Comparison of ENCODE assay signal across 8 cellular contexts in genomic region chr1:212284744-212285684, GRCh38. TPM values are rescaled to one million over a fixed set of nuclear protein-coding genes. Genes with fewer than 3 reads are reported as not detected.
DNase-seq lines count a peak whose midpoint lies in the region; ATAC-seq and TF ChIP-seq lines count a peak whose summit lies in the region.

Gene PPP2R5A (plus strand): TSS chr1:212285410. CDS start chr1:212286111, 701 bp downstream.

- intact Hi-C loops in T-helper 2 cell treated with Interferon-gamma antibody and Interleukin-4, amounts not matched to agents 100 ng/mL and 5 ng/mL, for 36 hours (cut with micrococcal nuclease): loop anchor here (1.0 to 10.0 kb wide), 14 partner anchors 29 to 706 kb away; partner anchors contain the start of genes ATF3, DTL, FLVCR1 and INTS7
- intact Hi-C loops in ascending aorta (cut with DNase I) (loop anchor here (1.0 to 10.0 kb wide), 9 partner anchors 50 to 770 kb away; partner anchors contain the start of genes ATF3, DTL, INTS7 and LPGAT1), right cardiac atrium (cut with DNase I) (loop anchor here in 3 of 4 donors (5.0 to 10.0 kb wide), 4 partner anchors 130 to 213 kb away; no protein-coding TSS in a partner anchor), aorta (cut with DNase I) (loop anchor here in 1 of 2 donors (5.0 kb wide), 3 partner anchors 53 to 208 kb away; no protein-coding TSS in a partner anchor)

- H3K4me1 ChIP-seq in ascending aorta: peaks cover 3 to 20% of the 10 kb centered on the region in 2 donors
- peaks cover 2% of the 10 kb centered on the region for H3K4me1 ChIP-seq in right cardiac atrium (ENCODE audit: control insufficient read depth, insufficient read depth, low read length)
- H3K4me1 ChIP-seq in aorta (ENCODE audit: control insufficient read depth in 1 of 2, insufficient read depth in 2 of 2, low read length in 2 of 2): peaks cover 0 to 3% of the 10 kb centered on the region in 2 donors

- H3K36me3 ChIP-seq in ascending aorta (no peaks in the 10 kb centered on the region), aorta (ENCODE audit: control insufficient read depth in 1 of 2, insufficient read depth in 2 of 2, low read length in 1 of 2) (no peaks in the 10 kb centered on the region)

- DNase-seq in NCI-H187 (lab: John Stamatoyannopoulos, UW): peak; percentile 89 to 90
- peak; percentile 98 to 100 for DNase-seq in ascending aorta (ENCODE audit: low spot score in 2 of 2)
- DNase-seq in right cardiac atrium: peak; percentile 99 to 100 (median 100)
- DNase-seq in putamen (ENCODE audit: low spot score): peak; percentile 100
- DNase-seq in aorta: peak; percentile 99

- TF ChIP-seq CTCF in ascending aorta (IDR thresholded peaks at IDR 0.05): peak; percentile 8 to 23 (median 11)

- ATAC-seq in HG02938 (IDR thresholded peaks at IDR 0.05; ENCODE audit: unreplicated experiment) (peak; percentile 91), right cardiac atrium (peak; percentile 98), aorta (ENCODE audit: low FRiP score) (peak; percentile 98)

- H3K9me3 ChIP-seq in ascending aorta (no peaks in the 10 kb centered on the region), right cardiac atrium (ENCODE audit: control insufficient read depth, low read length) (no peaks in the 10 kb centered on the region), aorta (ENCODE audit: control insufficient read depth, low read length) (no peaks in the 10 kb centered on the region)

- H3K27ac ChIP-seq in ascending aorta (peak within 1 kb of the TSS; percentile 97 to 99), right cardiac atrium (ENCODE audit: low read length) (peak within 1 kb of the TSS; percentile 99), aorta (ENCODE audit: low read depth in 1 of 2, low read length in 2 of 2) (peak within 1 kb of the TSS; percentile 81 to 97)

- under 1% methylated on average over 92 of the region's 92 CpGs for WGBS in right cardiac atrium
- 1% methylated on average over 86 to 92 of the region's 92 CpGs for WGBS in aorta, 2 donors

- H3K4me3 ChIP-seq in ascending aorta: peak within 1 kb of the TSS; percentile 74 to 88
- peak within 1 kb of the TSS; percentile 94 for H3K4me3 ChIP-seq in right cardiac atrium (ENCODE audit: low read length)
- peak within 1 kb of the TSS; percentile 69 to 73 for H3K4me3 ChIP-seq in aorta (ENCODE audit: low read length in 2 of 2)

- H3K27me3 ChIP-seq in ascending aorta (no peaks in the 10 kb centered on the region), right cardiac atrium (ENCODE audit: control insufficient read depth, insufficient read depth) (no peaks in the 10 kb centered on the region), aorta (ENCODE audit: control insufficient read depth in 1 of 2, insufficient read depth in 2 of 2, low read length in 1 of 2) (no peaks in the 10 kb centered on the region)

- peak; percentile 75 for TF ChIP-seq POLR2A in GM15510 (IDR thresholded peaks at IDR 0.05; ENCODE audit: borderline replicate concordance, extremely low read depth, insufficient read length)

RNA-seq across cellular contexts. Expression of gene PPP2R5A, which starts in this region (rescaled TPM):
- total RNA-seq in T-helper 2 cell treated with Interferon-gamma antibody and Interleukin-4, amounts not matched to agents 100 ng/mL and 5 ng/mL, for 36 hours: 52.3 and 54.0 TPM in 2 replicates
- total RNA-seq in ascending aorta: 64.7 TPM
- total RNA-seq in right cardiac atrium: 10 to 100 TPM; 58.4 to 72.0 (median 61.3) TPM
- 53.1 TPM for polyA plus RNA-seq in right cardiac atrium
- total RNA-seq in aorta: 10 to 100 TPM; 43.2 to 45.3 TPM
- 10 to 100 TPM; 33.5 to 39.1 TPM for polyA plus RNA-seq in aorta

Comparison
In these comparisons a context has a peak if more than half of its experiments do, and no peak if none do; other contexts are left out.
1. Peak in every context shown above with its lines: DNase-seq, ATAC-seq, H3K4me3 ChIP-seq and H3K27ac ChIP-seq.